ENCODE assay signal across 25 cellular contexts in genomic region chr20:4800131-4800530, GRCh38. TPM values are rescaled to one million over a fixed set of nuclear protein-coding genes. Genes with fewer than 3 reads are reported as not detected.
DNase-seq lines count a peak whose midpoint lies in the region; ATAC-seq and TF ChIP-seq lines count a peak whose summit lies in the region.
"Had no signal": no experiment of that assay in that cellular context is flagged by ENCODE, and none has a peak within 500 bp of the region (broad histone marks: within the 10 kb centered on the region; RNA-seq: fewer than 3 reads in every experiment).

No MANE protein-coding gene starts in this region.

- no peak overlapping the region for H3K27ac ChIP-seq in CD4-positive, alpha-beta memory T cell (ENCODE audit: low read depth, low read length)
- H3K27ac ChIP-seq: SJSA1 had no signal

- H3K36me3 ChIP-seq in CD4-positive, alpha-beta memory T cell (ENCODE audit: insufficient read depth, low read length): peaks cover 66% of the 10 kb centered on the region
- H3K36me3 ChIP-seq: SJSA1 had no signal

- peaks cover 2% of the 10 kb centered on the region for H3K4me1 ChIP-seq in CD4-positive, alpha-beta memory T cell (ENCODE audit: insufficient read depth, low read length)
- H3K4me1 ChIP-seq: SJSA1 had no signal

- no peaks in the 10 kb centered on the region for H3K27me3 Mint-ChIP-seq in CD4-positive, alpha-beta memory T cell
- H3K27me3 Mint-ChIP-seq in dendritic cell treated with granulocyte-macrophage colony-stimulating factor and Interleukin-4, amounts not matched to agents 40 ng/mL and 50 ng/mL, for 4 days: no peaks in the 10 kb centered on the region
- H3K27me3 Mint-ChIP-seq in stimulated activated memory B cell treated with anti-CD40 and anti-IgM and Interleukin-4, amounts not matched to agents 10 μg/mL and 1 μg/mL and 100 μg/mL, for 72 hours: no peaks in the 10 kb centered on the region

- CTCF ChIA-PET in CD4-positive, alpha-beta memory T cell (lab: Charles Lee; ENCODE audit: partially characterized antibody): no interaction called here

- no peak for ATAC-seq in stimulated activated memory B cell treated with anti-CD40 and anti-IgM and Interleukin-4, amounts not matched to agents 10 μg/mL and 1 μg/mL and 100 μg/mL, for 72 hours

- intact Hi-C loops in CD4-positive, alpha-beta memory T cell (cut with micrococcal nuclease): no loop called here
- intact Hi-C loops in dendritic cell treated with granulocyte-macrophage colony-stimulating factor and Interleukin-4, amounts not matched to agents 40 ng/mL and 50 ng/mL, for 4 days (cut with micrococcal nuclease): no loop called here

- no peak for TF ChIP-seq CTCF in GM13977 (IDR thresholded peaks at IDR 0.05; ENCODE audit: extremely low read depth, insufficient read depth, missing control alignments)

- H3K27ac Mint-ChIP-seq in CD4-positive, alpha-beta memory T cell: peak overlapping the region in 4 of 7 donors; percentile 42 to 87 (median 66)
- H3K27ac Mint-ChIP-seq in dendritic cell treated with granulocyte-macrophage colony-stimulating factor and Interleukin-4, amounts not matched to agents 40 ng/mL and 50 ng/mL, for 4 days: peak overlapping the region; percentile 14
- peak overlapping the region; percentile 81 for H3K27ac Mint-ChIP-seq in stimulated activated memory B cell treated with anti-CD40 and anti-IgM and Interleukin-4, amounts not matched to agents 10 μg/mL and 1 μg/mL and 100 μg/mL, for 72 hours

- H3K36me3 Mint-ChIP-seq in CD4-positive, alpha-beta memory T cell: peaks cover 65 to 76% of the 10 kb centered on the region in 2 donors
- H3K36me3 Mint-ChIP-seq in dendritic cell treated with granulocyte-macrophage colony-stimulating factor and Interleukin-4, amounts not matched to agents 40 ng/mL and 50 ng/mL, for 4 days (ENCODE audit: low read depth): peaks cover 92% of the 10 kb centered on the region
- H3K36me3 Mint-ChIP-seq in stimulated activated memory B cell treated with anti-CD40 and anti-IgM and Interleukin-4, amounts not matched to agents 10 μg/mL and 1 μg/mL and 100 μg/mL, for 72 hours: peaks cover 84% of the 10 kb centered on the region

- in situ Hi-C loops in GM13977 (cut with MboI; ENCODE audit: low pct_unique_long_range_greater_than_20kb, low sequenced_read_pairs, unreplicated experiment): no loop called here

- no peak overlapping the region for H3K4me3 ChIP-seq in CD4-positive, alpha-beta memory T cell (ENCODE audit: low read length in 2 of 2)
- H3K4me3 ChIP-seq: BLaER1 treated with 17β-estradiol and CSF1 and Interleukin-3, amounts not matched to agents 10 nM and 100 nM; SJSA1 had no signal

- peak; percentile 30 for DNase-seq in activated effector memory CD4-positive, alpha-beta T cell treated with anti-CD3 and anti-CD28 coated beads, Interleukin-2, amount 50 U/mL, for 16 hours
- DNase-seq in activated effector memory CD4-positive, alpha-beta T cell treated with Interleukin-2 at 50 U/mL for 16 hours: no peak
- DNase-seq in CD4-positive, alpha-beta memory T cell: no peak
- DNase-seq in GM13977 (ENCODE audit: low spot score) (no peak), midbrain (lab: John Stamatoyannopoulos, UW) (no peak), NCI-H1417 treated with DMSO at 0.1 percent for 48 hours (lab: John Stamatoyannopoulos, UW) (no peak)
- DNase-seq: Calu3, DMS79 treated with DMSO at 0.1 percent for 48 hours, GF-D8, GOT3, HCEC 1CT, IMR-90, KG1, MM.1S, NCI-H1694, NCI-H2029 treated with DMSO at 0.1 percent for 48 hours, NCI-H2227 treated with DMSO at 0.1 percent for 48 hours, NCI-H510A, NCI-H69, Right ventricle myocardium superior, RPMI8226 had no signal

- peaks cover 11 to 26% (median 17%) of the 10 kb centered on the region in 4 donors for H3K4me1 Mint-ChIP-seq in CD4-positive, alpha-beta memory T cell
- peaks cover 40% of the 10 kb centered on the region for H3K4me1 Mint-ChIP-seq in dendritic cell treated with granulocyte-macrophage colony-stimulating factor and Interleukin-4, amounts not matched to agents 40 ng/mL and 50 ng/mL, for 4 days (ENCODE audit: low read depth)
- peaks cover 63% of the 10 kb centered on the region for H3K4me1 Mint-ChIP-seq in stimulated activated memory B cell treated with anti-CD40 and anti-IgM and Interleukin-4, amounts not matched to agents 10 μg/mL and 1 μg/mL and 100 μg/mL, for 72 hours

- no peaks in the 10 kb centered on the region for H3K9me3 ChIP-seq in CD4-positive, alpha-beta memory T cell (ENCODE audit: control insufficient read depth in 1 of 2, low read length in 2 of 2)

- no peaks in the 10 kb centered on the region for H3K27me3 ChIP-seq in CD4-positive, alpha-beta memory T cell (ENCODE audit: insufficient read depth, low read length)
- H3K27me3 ChIP-seq: BLaER1 treated with 17β-estradiol and CSF1 and Interleukin-3, amounts not matched to agents 10 nM and 100 nM; SJSA1 had no signal

- H3K9me3 Mint-ChIP-seq in CD4-positive, alpha-beta memory T cell: peaks cover 0 to 2% (median 0%) of the 10 kb centered on the region in 8 donors
- no peaks in the 10 kb centered on the region for H3K9me3 Mint-ChIP-seq in dendritic cell treated with granulocyte-macrophage colony-stimulating factor and Interleukin-4, amounts not matched to agents 40 ng/mL and 50 ng/mL, for 4 days
- H3K9me3 Mint-ChIP-seq in stimulated activated memory B cell treated with anti-CD40 and anti-IgM and Interleukin-4, amounts not matched to agents 10 μg/mL and 1 μg/mL and 100 μg/mL, for 72 hours: no peaks in the 10 kb centered on the region

- H3K4me3 Mint-ChIP-seq in CD4-positive, alpha-beta memory T cell: no peak overlapping the region
- no peak overlapping the region for H3K4me3 Mint-ChIP-seq in dendritic cell treated with granulocyte-macrophage colony-stimulating factor and Interleukin-4, amounts not matched to agents 40 ng/mL and 50 ng/mL, for 4 days
- H3K4me3 Mint-ChIP-seq in stimulated activated memory B cell treated with anti-CD40 and anti-IgM and Interleukin-4, amounts not matched to agents 10 μg/mL and 1 μg/mL and 100 μg/mL, for 72 hours: no peak overlapping the region

- POLR2A ChIA-PET in CD4-positive, alpha-beta memory T cell (lab: Charles Lee; ENCODE audit: partially characterized antibody): interaction anchor here (0.8 kb wide), 1 partner anchor 14 kb away, joined by 4 read pairs; no protein-coding TSS in a partner anchor

RNA-seq across cellular contexts. Expression of gene RASSF2, which starts 23.3 kb away (rescaled TPM):
- 10 to 100 TPM; 33.9 to 37.1 TPM for total RNA-seq in CD4-positive, alpha-beta memory T cell
- 10 to 100 TPM; 35.2 to 46.0 TPM for polyA plus RNA-seq in CD4-positive, alpha-beta memory T cell

Comparison
In these comparisons a context has a peak if more than half of its experiments do, and no peak if none do; other contexts are left out.
1. H3K27ac Mint-ChIP-seq: peak in every context shown above with its lines; median percentile 81 in stimulated activated memory B cell treated with anti-CD40 and anti-IgM and Interleukin-4, amounts not matched to agents 10 μg/mL and 1 μg/mL and 100 μg/mL, for 72 hours; 66 in CD4-positive, alpha-beta memory T cell; 14 in dendritic cell treated with granulocyte-macrophage colony-stimulating factor and Interleukin-4, amounts not matched to agents 40 ng/mL and 50 ng/mL, for 4 days.